In genomic region chr1:180062452-180062971, GRCh38 we compare ENCODE assay signal across 20 cellular contexts.
DNase-seq lines count a peak whose midpoint lies in the region; ATAC-seq, FAIRE-seq and TF ChIP-seq lines count a peak whose summit lies in the region.
"Had no signal": no experiment of that assay in that cellular context is flagged by ENCODE, and none has a peak within 500 bp of the region (broad histone marks: within the 10 kb centered on the region; RNA-seq: fewer than 3 reads in every experiment).

No MANE protein-coding gene starts in this region.

- no peaks in the 10 kb centered on the region for H3K9me3 Mint-ChIP-seq in activated CD4-positive, alpha-beta memory T cell treated with anti-CD3 and anti-CD28 coated beads, Interleukin-2, amount 10 ng/mL, durations not matched to agents 7 days and 5 days
- H3K9me3 Mint-ChIP-seq in activated CD4-positive, alpha-beta memory T cell treated with anti-CD3 and anti-CD28 coated beads for 36 hours, result no peaks in the 10 kb centered on the region
- H3K9me3 Mint-ChIP-seq in natural killer cell, result no peaks in the 10 kb centered on the region
- H3K9me3 Mint-ChIP-seq in MCF 10A (ENCODE audit: unreplicated experiment), result no peaks in the 10 kb centered on the region
- H3K9me3 Mint-ChIP-seq: CD4-positive, CD25-positive, alpha-beta regulatory T cell; CD8-positive, alpha-beta T cell; GM23338; H9 had no signal

- no peaks in the 10 kb centered on the region for H4K20me1 ChIP-seq in GM12878 (ENCODE audit: control insufficient read depth, insufficient read depth)
- H4K20me1 ChIP-seq: BLaER1 had no signal

- ATAC-seq in GM12878 (peak; percentile 26; the same call in 1 of the 3 replicates), natural killer cell (peak; percentile 66 to 97 (median 92))
- ATAC-seq: CD8-positive, alpha-beta T cell; GM23338; HCT116 had no signal

- TF ChIP-seq CTCF in GM12878 (IDR thresholded peaks at IDR 0.05 in 2 of 3, conservative IDR thresholded peaks at IDR 0.05 in 1 of 3; ENCODE audit: control insufficient read depth in 2 of 3, extremely low read depth in 1 of 3, insufficient read depth in 1 of 3, low read depth in 3 of 3, low read length in 3 of 3) (no peak), natural killer cell (IDR thresholded peaks at IDR 0.05) (no peak), MCF 10A (IDR thresholded peaks at IDR 0.05; ENCODE audit: unreplicated experiment) (no peak)

- no peak overlapping the region for H3K4me3 Mint-ChIP-seq in activated CD4-positive, alpha-beta memory T cell treated with anti-CD3 and anti-CD28 coated beads, Interleukin-2, amount 10 ng/mL, durations not matched to agents 7 days and 5 days
- no peak overlapping the region for H3K4me3 Mint-ChIP-seq in activated CD4-positive, alpha-beta memory T cell treated with anti-CD3 and anti-CD28 coated beads for 36 hours
- H3K4me3 Mint-ChIP-seq in natural killer cell (no peak overlapping the region), MCF 10A (ENCODE audit: unreplicated experiment) (no peak overlapping the region)
- H3K4me3 Mint-ChIP-seq: B cell; CD4-positive, CD25-positive, alpha-beta regulatory T cell; CD8-positive, alpha-beta T cell; GM23338; H9 had no signal

- H3K79me2 ChIP-seq in GM12878 (ENCODE audit: control insufficient read depth, insufficient read depth, low read length), result no peaks in the 10 kb centered on the region

- BruUV-seq in GM12878 (replicated peaks; lab: Mats Ljungman, UMichigan) (no TSS peak), MCF 10A (replicated peaks; lab: Mats Ljungman, UMichigan) (no TSS peak)

- DNase-seq in activated CD4-positive, alpha-beta memory T cell treated with anti-CD3 and anti-CD28 coated beads, Interleukin-2, amount 10 ng/mL, durations not matched to agents 7 days and 5 days, result no peak
- no peak for DNase-seq in activated CD4-positive, alpha-beta memory T cell treated with anti-CD3 and anti-CD28 coated beads for 36 hours
- DNase-seq in GM12878 (ENCODE audit: low read depth, low spot score), result no peak
- DNase-seq in natural killer cell, result no peak
- no peak for DNase-seq in MCF 10A (ENCODE audit: unreplicated experiment)
- no peak for DNase-seq in KBM-7
- DNase-seq: Caco-2; CD4-positive, CD25-positive, alpha-beta regulatory T cell; CD8-positive, alpha-beta T cell; DMS53; DMS79 treated with DMSO at 0.1 percent for 48 hours; GF-D8; H9 had no signal

- H3K27me3 ChIP-seq in GM12878 (replicated peaks in 1 of 2; ENCODE audit: control insufficient read depth in 2 of 2, insufficient read depth in 2 of 2, low read length in 1 of 2), result no peaks in the 10 kb centered on the region
- H3K27me3 ChIP-seq: BLaER1 had no signal

- TF ChIP-seq RAD21 in GM12878 (IDR thresholded peaks at IDR 0.05; ENCODE audit: insufficient read depth, low read depth, low read length), result no peak

- H3K27me3 Mint-ChIP-seq in activated CD4-positive, alpha-beta memory T cell treated with anti-CD3 and anti-CD28 coated beads, Interleukin-2, amount 10 ng/mL, durations not matched to agents 7 days and 5 days, result no peaks in the 10 kb centered on the region
- H3K27me3 Mint-ChIP-seq in activated CD4-positive, alpha-beta memory T cell treated with anti-CD3 and anti-CD28 coated beads for 36 hours, result no peaks in the 10 kb centered on the region
- H3K27me3 Mint-ChIP-seq in natural killer cell (ENCODE audit: low read depth in 2 of 2) (no peaks in the 10 kb centered on the region), MCF 10A (ENCODE audit: insufficient read depth, unreplicated experiment) (no peaks in the 10 kb centered on the region)
- H3K27me3 Mint-ChIP-seq: B cell; CD4-positive, CD25-positive, alpha-beta regulatory T cell had no signal

- no peak overlapping the region for H3K27ac ChIP-seq in GM12878 (ENCODE audit: control insufficient read depth, insufficient read depth)
- H3K27ac ChIP-seq: 22Rv1, BLaER1, C4-2B had no signal

- WGBS in GM12878 (ENCODE audit: insufficient coverage, insufficient replicate concordance, low lambda C conversion rate, missing lambda C conversion rate), result 99% methylated on average over 3 of the region's 3 CpGs

- H3K4me1 Mint-ChIP-seq in activated CD4-positive, alpha-beta memory T cell treated with anti-CD3 and anti-CD28 coated beads, Interleukin-2, amount 10 ng/mL, durations not matched to agents 7 days and 5 days, result peaks cover 5% of the 10 kb centered on the region
- H3K4me1 Mint-ChIP-seq in activated CD4-positive, alpha-beta memory T cell treated with anti-CD3 and anti-CD28 coated beads for 36 hours (ENCODE audit: low read depth), result peaks cover 4% of the 10 kb centered on the region
- H3K4me1 Mint-ChIP-seq in natural killer cell (peaks cover 9% of the 10 kb centered on the region in 2 donors), MCF 10A (ENCODE audit: insufficient read depth, unreplicated experiment) (peaks cover 3% of the 10 kb centered on the region)
- H3K4me1 Mint-ChIP-seq: GM23338, H9 had no signal

- RAD21 ChIA-PET in GM12878 (lab: Charles Lee; ENCODE audit: unreplicated experiment), result no interaction called here

- H3K4me1 ChIP-seq in GM12878 (ENCODE audit: control insufficient read depth, insufficient read depth, low read length), result no peaks in the 10 kb centered on the region
- H3K4me1 ChIP-seq: Caco-2 had no signal

- CTCF ChIA-PET in activated CD4-positive, alpha-beta memory T cell treated with anti-CD3 and anti-CD28 coated beads, Interleukin-2, amount 10 ng/mL, durations not matched to agents 7 days and 5 days (lab: Charles Lee), result no interaction called here
- CTCF ChIA-PET in activated CD4-positive, alpha-beta memory T cell treated with anti-CD3 and anti-CD28 coated beads for 36 hours (lab: Charles Lee), result no interaction called here
- CTCF ChIA-PET in GM12878 (lab: Yijun Ruan, JAX), result no interaction called here
- CTCF ChIA-PET in MCF 10A (lab: Yijun Ruan, JAX), result interaction anchor here (0.6 to 2.5 kb wide), 6 partner anchors 11 to 195 kb away, joined by 3 to 5 read pairs (median 4); no protein-coding TSS in a partner anchor

- no peak overlapping the region for H3K4me2 ChIP-seq in GM12878 (ENCODE audit: control insufficient read depth, insufficient read depth)
- H3K4me2 ChIP-seq: BLaER1, GM23338 had no signal

- no peak overlapping the region for H3K4me3 ChIP-seq in GM12878
- H3K4me3 ChIP-seq: BLaER1, GM23338 had no signal

- FAIRE-seq in GM12878 (lab: Jason Lieb, UNC), result no peak
- FAIRE-seq: GM19239 had no signal

- intact Hi-C loops in activated CD4-positive, alpha-beta memory T cell treated with anti-CD3 and anti-CD28 coated beads for 36 hours (cut with micrococcal nuclease), result no loop called here
- intact Hi-C loops in GM12878 (cut with micrococcal nuclease; ENCODE audit: unreplicated experiment), result no loop called here
- intact Hi-C loops in natural killer cell (cut with micrococcal nuclease), result no loop called here
- intact Hi-C loops in MCF 10A (cut with micrococcal nuclease), result no loop called here

- in situ Hi-C loops in GM12878 (cut with MboI), result no loop called here
- in situ Hi-C loops in KBM-7 (cut with MboI; ENCODE audit: low pct_unique_long_range_greater_than_20kb, low sequenced_read_pairs), result no loop called here

- POLR2A ChIA-PET in activated CD4-positive, alpha-beta memory T cell treated with anti-CD3 and anti-CD28 coated beads, Interleukin-2, amount 10 ng/mL, durations not matched to agents 7 days and 5 days (lab: Charles Lee), result no interaction called here
- POLR2A ChIA-PET in activated CD4-positive, alpha-beta memory T cell treated with anti-CD3 and anti-CD28 coated beads for 36 hours (lab: Charles Lee), result no interaction called here
- POLR2A ChIA-PET in GM12878 (lab: Charles Lee) (interaction anchor here (0.6 to 0.7 kb wide), 2 partner anchors 10 to 269 kb away, joined by 5 to 7 read pairs; no protein-coding TSS in a partner anchor), MCF 10A (lab: Yijun Ruan, JAX) (no interaction called here)

- no peaks in the 10 kb centered on the region for H3K9me3 ChIP-seq in GM12878 (replicated peaks; ENCODE audit: control insufficient read depth, insufficient read depth, low read length)
- H3K9me3 ChIP-seq: BLaER1, Caco-2 had no signal

- no peak for TF ChIP-seq EP300 in GM12878 (IDR thresholded peaks at IDR 0.05; ENCODE audit: borderline replicate concordance in 1 of 2, control insufficient read depth in 1 of 2, low read depth in 2 of 2, low read length in 2 of 2)

- H3K27ac Mint-ChIP-seq in activated CD4-positive, alpha-beta memory T cell treated with anti-CD3 and anti-CD28 coated beads, Interleukin-2, amount 10 ng/mL, durations not matched to agents 7 days and 5 days, result peak overlapping the region; percentile 4
- H3K27ac Mint-ChIP-seq in activated CD4-positive, alpha-beta memory T cell treated with anti-CD3 and anti-CD28 coated beads for 36 hours, result no peak overlapping the region
- H3K27ac Mint-ChIP-seq in natural killer cell (peak overlapping the region; percentile 55 to 78), MCF 10A (ENCODE audit: low read depth, unreplicated experiment) (no peak overlapping the region)
- H3K27ac Mint-ChIP-seq: B cell; CD8-positive, alpha-beta T cell; GM23338; H9 had no signal

- H3K36me3 ChIP-seq in GM12878 (ENCODE audit: control insufficient read depth in 2 of 2, insufficient read depth in 2 of 2, low read length in 1 of 2), result peaks cover 1 to 33% of the 10 kb centered on the region in 2 experiments; a peak in 3 of 4 replicates

- SMC1A ChIA-PET in GM12878 (lab: Charles Lee; ENCODE audit: uncharacterized antibody, unreplicated experiment), result interaction anchor here (0.9 to 1.0 kb wide), 2 partner anchors 9 to 195 kb away, joined by 3 to 4 read pairs; no protein-coding TSS in a partner anchor

- no peak overlapping the region for H3K9ac ChIP-seq in GM12878 (ENCODE audit: control insufficient read depth, insufficient read depth, low read length)
- H3K9ac ChIP-seq: BLaER1 had no signal

- peaks cover 50% of the 10 kb centered on the region for H3K36me3 Mint-ChIP-seq in activated CD4-positive, alpha-beta memory T cell treated with anti-CD3 and anti-CD28 coated beads, Interleukin-2, amount 10 ng/mL, durations not matched to agents 7 days and 5 days (ENCODE audit: low read depth)
- H3K36me3 Mint-ChIP-seq in activated CD4-positive, alpha-beta memory T cell treated with anti-CD3 and anti-CD28 coated beads for 36 hours, result peaks cover 20% of the 10 kb centered on the region
- peaks cover 14% of the 10 kb centered on the region for H3K36me3 Mint-ChIP-seq in natural killer cell
- H3K36me3 Mint-ChIP-seq in MCF 10A (ENCODE audit: insufficient read depth, unreplicated experiment), result peaks cover 60% of the 10 kb centered on the region

- TF ChIP-seq POLR2A in GM12878 (IDR thresholded peaks at IDR 0.05; ENCODE audit: low read depth, low read length), result no peak

- no peak overlapping the region for H2AFZ ChIP-seq in GM12878 (ENCODE audit: control insufficient read depth, low read depth, low read length)
- H2AFZ ChIP-seq: GM23338 had no signal

TF ChIP-seq in GM12878, 131 proteins besides CTCF, POLR2A, EP300 and RAD21:
- TF ChIP-seq IKZF1 (conservative IDR thresholded peaks at IDR 0.05) (no peak), NR2F1 (conservative IDR thresholded peaks at IDR 0.05) (0 out of 2 replicates have a peak, but pooled peaks have one; percentile 11), ATF7 (IDR thresholded peaks at IDR 0.05; ENCODE audit: low read depth) (peak; percentile 55; the same call in 1 of the 2 replicates)
TF ChIP-seq in GM12878: peak in this region for 2.

Comparison
In these comparisons a context has a peak if more than half of its experiments do, and no peak if none do; other contexts are left out.
1. H3K27ac Mint-ChIP-seq: peak in activated CD4-positive, alpha-beta memory T cell treated with anti-CD3 and anti-CD28 coated beads, Interleukin-2, amount 10 ng/mL, durations not matched to agents 7 days and 5 days (single experiment) and natural killer cell (2 of 2); none in activated CD4-positive, alpha-beta memory T cell treated with anti-CD3 and anti-CD28 coated beads for 36 hours (single experiment) and MCF 10A (single experiment).